8 cellular contexts compared by ENCODE assay signal in genomic region chr10:77412573-77413133, GRCh38.
DNase-seq lines count a peak whose midpoint lies in the region; ATAC-seq and TF ChIP-seq lines count a peak whose summit lies in the region.
"Not testable (repeated sequence)": the region's sequence is repeated elsewhere in the genome, so short reads cannot be mapped to it uniquely, and the experiment has no call there.

No MANE protein-coding gene starts in this region.

- H3K9me3 ChIP-seq in thoracic aorta: not testable (repeated sequence)

- not testable (repeated sequence) for H3K4me3 ChIP-seq in GM12865 (ENCODE audit: low read depth, low read length); thoracic aorta

- H3K27ac Mint-ChIP-seq in chondrocyte (ENCODE audit: unreplicated experiment): peak overlapping the region; percentile 81
- H3K27ac Mint-ChIP-seq in osteocyte (ENCODE audit: unreplicated experiment): peak overlapping the region; percentile 24

- peaks cover 36 to 98% of the 10 kb centered on the region in 2 donors for H3K4me1 ChIP-seq in thoracic aorta (ENCODE audit: control insufficient read depth in 1 of 2, low read depth in 2 of 2)

- not testable (repeated sequence) for H3K27me3 Mint-ChIP-seq in chondrocyte (ENCODE audit: low read depth); osteocyte (ENCODE audit: unreplicated experiment)

- not testable (repeated sequence) for H3K4me3 Mint-ChIP-seq in chondrocyte (ENCODE audit: unreplicated experiment); osteocyte (ENCODE audit: unreplicated experiment)

- H3K4me1 Mint-ChIP-seq in chondrocyte (ENCODE audit: low read depth) (peaks cover 74% of the 10 kb centered on the region), osteocyte (ENCODE audit: unreplicated experiment) (peaks cover 69% of the 10 kb centered on the region)

- not testable (repeated sequence) for H3K36me3 ChIP-seq in thoracic aorta

- H3K27me3 ChIP-seq in thoracic aorta (replicated peaks; ENCODE audit: insufficient read depth): not testable (repeated sequence)

- ATAC-seq in GM18907 (IDR thresholded peaks at IDR 0.05; ENCODE audit: unreplicated experiment) (peak; percentile 41), HG02642 (IDR thresholded peaks at IDR 0.05; ENCODE audit: poor library complexity, unreplicated experiment) (peak; percentile 43), HG03045 (IDR thresholded peaks at IDR 0.05; ENCODE audit: unreplicated experiment) (peak; percentile 55)
- ATAC-seq in thoracic aorta (ENCODE audit: insufficient number of reproducible peaks, low FRiP score, low read depth): not testable (repeated sequence)

- H3K27ac ChIP-seq in VCaP (peak overlapping the region; percentile 48; the same call in 1 of the 2 replicates), thoracic aorta (peak overlapping the region; percentile 98 to 99)

- H3K36me3 Mint-ChIP-seq in chondrocyte (ENCODE audit: low read depth); osteocyte (ENCODE audit: unreplicated experiment): not testable (repeated sequence)

- not testable (repeated sequence) for TF ChIP-seq CTCF in GM12865 (IDR thresholded peaks at IDR 0.05; ENCODE audit: insufficient read depth, low read depth, low read length, missing control alignments); VCaP (conservative IDR thresholded peaks at IDR 0.05); chondrocyte (IDR thresholded peaks at IDR 0.05); osteocyte (IDR thresholded peaks at IDR 0.05); thoracic aorta (IDR thresholded peaks at IDR 0.05)

- DNase-seq in GM12865 (ENCODE audit: low read depth): peak; percentile 49
- not testable (repeated sequence) for DNase-seq in chondrocyte (ENCODE audit: low spot score); osteocyte (ENCODE audit: extremely low spot score, unreplicated experiment); thoracic aorta (ENCODE audit: low spot score)

- not testable (repeated sequence) for H3K9me3 Mint-ChIP-seq in chondrocyte (ENCODE audit: low read depth); osteocyte (ENCODE audit: unreplicated experiment)
